ENCODE assay signal across 1 cellular context in the genomic region with DNA sequence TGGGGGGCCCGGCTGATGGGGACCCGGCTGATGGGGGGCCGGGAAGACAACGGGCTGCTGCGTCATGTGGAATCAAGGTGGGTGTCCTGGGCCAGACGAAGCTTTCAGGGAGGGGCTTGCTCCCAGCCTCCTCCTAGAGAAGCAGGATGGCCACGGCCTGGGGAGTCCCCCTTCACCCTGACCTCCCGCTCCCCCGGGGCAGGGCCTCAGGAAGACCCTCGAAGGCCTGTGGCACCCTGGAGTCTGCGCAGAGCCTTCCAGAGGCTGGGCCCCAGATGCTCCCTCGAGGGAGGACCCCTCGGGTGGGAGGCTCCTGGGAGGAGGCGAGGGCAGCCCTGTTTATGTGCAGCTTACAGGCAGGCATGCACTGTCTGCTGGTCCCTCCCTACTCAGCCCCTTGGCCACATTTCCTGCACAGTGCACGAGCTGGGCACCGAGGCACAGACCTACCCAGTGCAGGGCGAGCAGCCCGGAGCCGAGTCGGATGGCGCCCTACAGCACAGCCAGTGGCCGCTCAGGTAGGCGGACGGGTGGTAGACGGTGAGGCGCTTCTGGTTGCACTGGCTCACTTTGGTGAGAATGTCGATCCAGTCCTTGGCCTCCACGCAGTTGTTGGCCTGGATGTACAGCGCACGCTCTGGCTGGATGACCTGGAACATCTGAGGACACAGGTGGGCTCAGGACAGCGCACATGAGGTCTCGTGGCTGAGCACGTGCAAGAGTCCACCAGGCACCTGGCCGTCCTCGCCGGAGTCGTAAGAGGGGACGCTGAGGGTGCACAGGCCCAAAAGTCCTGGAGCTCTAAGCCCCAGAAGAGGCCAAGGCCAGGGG.
TF ChIP-seq lines count a peak whose summit lies in the region.

No MANE protein-coding gene starts in this region.

TF ChIP-seq in HEK293T, 16 proteins besides CTCF, POLR2A, EP300 and RAD21 (continued from another document):
- TF ChIP-seq TARDBP (IDR thresholded peaks at IDR 0.05), result no peak
- TF ChIP-seq NFRKB (IDR thresholded peaks at IDR 0.05), result no peak
- no peak for TF ChIP-seq LEF1 (IDR thresholded peaks at IDR 0.05; ENCODE audit: borderline replicate concordance)
- TF ChIP-seq BHLHE40 (IDR thresholded peaks at IDR 0.05; ENCODE audit: borderline replicate concordance), result no peak
- TF ChIP-seq CTBP1 (IDR thresholded peaks at IDR 0.05; ENCODE audit: borderline replicate concordance), result no peak
- no peak for TF ChIP-seq L3MBTL2 (conservative IDR thresholded peaks at IDR 0.05)
